8 cellular contexts compared by ENCODE assay signal in the genomic region with DNA sequence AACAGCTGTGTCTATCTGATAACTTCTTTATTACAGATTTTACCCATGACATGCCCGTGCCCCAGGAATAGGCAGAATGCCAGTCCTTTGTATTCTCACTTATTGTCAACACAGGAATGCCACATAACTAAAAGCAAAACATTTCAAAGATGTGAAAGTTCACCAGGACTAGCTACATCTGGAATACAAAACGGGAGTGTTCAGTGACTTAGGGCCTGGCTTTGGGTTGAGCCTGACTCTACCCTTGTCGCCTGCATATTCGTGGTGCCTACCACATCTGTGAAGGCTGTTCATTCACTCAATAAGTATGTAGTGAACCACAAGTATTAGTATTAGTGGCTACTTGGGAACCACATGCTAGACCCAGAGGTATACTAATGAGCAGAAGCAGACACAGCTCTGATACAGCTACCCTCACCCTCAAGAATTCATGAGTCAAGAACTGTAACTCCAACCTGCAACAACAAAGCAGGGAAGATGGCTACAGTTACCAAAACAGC. TPM values are rescaled to one million over a fixed set of nuclear protein-coding genes. Genes with fewer than 3 reads are reported as not detected.
DNase-seq lines count a peak whose midpoint lies in the region; ATAC-seq lines count a peak whose summit lies in the region.

No MANE protein-coding gene starts in this region.

- H2AK5ac ChIP-seq in mesenchymal stem cell (ENCODE audit: low read length, severe bottlenecking) = no peak overlapping the region

- peak; percentile 57 for ATAC-seq in HG02981 (IDR thresholded peaks at IDR 0.05; ENCODE audit: unreplicated experiment)
- ATAC-seq in activated CD8-positive, alpha-beta T cell treated with anti-CD3 and anti-CD28 coated beads, Interleukin-2, amount 10 ng/mL, durations not matched to agents 7 days and 5 days = peak; percentile 14

- no peak overlapping the region for H3K4me3 ChIP-seq in mesenchymal stem cell (ENCODE audit: insufficient read depth in 1 of 2, low read depth in 1 of 2, low read length in 2 of 2)

- H3K4me1 ChIP-seq in mesenchymal stem cell (ENCODE audit: control insufficient read depth, insufficient read depth, low read depth, low read length) = peaks cover 10% of the 10 kb centered on the region

- H3K79me1 ChIP-seq in mesenchymal stem cell (replicated peaks; ENCODE audit: low read length, poor library complexity, severe bottlenecking) = no peaks in the 10 kb centered on the region

- no peak overlapping the region for H4K91ac ChIP-seq in mesenchymal stem cell (ENCODE audit: low read length)

- H3K36me3 ChIP-seq in mesenchymal stem cell (ENCODE audit: control insufficient read depth in 1 of 2, insufficient read depth in 2 of 2, low read depth in 1 of 2, low read length in 2 of 2) = no peaks in the 10 kb centered on the region

- no peaks in the 10 kb centered on the region for H3K9me3 Mint-ChIP-seq in activated T-cell treated with anti-CD3 and anti-CD28 coated beads, Interleukin-2, amount 50 U/mL, for 24 hours
- no peaks in the 10 kb centered on the region for H3K9me3 Mint-ChIP-seq in activated CD8-positive, alpha-beta T cell treated with anti-CD3 and anti-CD28 coated beads, Interleukin-2, amount 10 ng/mL, durations not matched to agents 7 days and 5 days (ENCODE audit: insufficient read depth)

- no peak overlapping the region for H2BK15ac ChIP-seq in mesenchymal stem cell (ENCODE audit: low read depth, poor library complexity, severe bottlenecking)

- no peak overlapping the region for H2BK5ac ChIP-seq in mesenchymal stem cell (ENCODE audit: low read depth, low read length, poor library complexity, severe bottlenecking)

- H3K27me3 ChIP-seq in mesenchymal stem cell (ENCODE audit: control insufficient read depth in 1 of 2, insufficient read depth in 1 of 2, low read length in 2 of 2) = no peaks in the 10 kb centered on the region

- peaks cover 37% of the 10 kb centered on the region for H3K36me3 Mint-ChIP-seq in activated T-cell treated with anti-CD3 and anti-CD28 coated beads, Interleukin-2, amount 50 U/mL, for 24 hours (ENCODE audit: low read depth)
- H3K36me3 Mint-ChIP-seq in activated CD8-positive, alpha-beta T cell treated with anti-CD3 and anti-CD28 coated beads, Interleukin-2, amount 10 ng/mL, durations not matched to agents 7 days and 5 days (ENCODE audit: low read depth) = peaks cover 63% of the 10 kb centered on the region

- H3K4me3 Mint-ChIP-seq in activated T-cell treated with anti-CD3 and anti-CD28 coated beads, Interleukin-2, amount 50 U/mL, for 24 hours = peak overlapping the region; percentile 87
- peak overlapping the region; percentile 93 for H3K4me3 Mint-ChIP-seq in activated CD8-positive, alpha-beta T cell treated with anti-CD3 and anti-CD28 coated beads, Interleukin-2, amount 10 ng/mL, durations not matched to agents 7 days and 5 days

- no peak overlapping the region for H3K23ac ChIP-seq in mesenchymal stem cell (ENCODE audit: low read length in 2 of 2)

- peak overlapping the region in 1 of 2 experiments; percentile 62 for H3K18ac ChIP-seq in mesenchymal stem cell (ENCODE audit: low read depth in 1 of 2, low read length in 2 of 2)

- H3K4me1 Mint-ChIP-seq in activated T-cell treated with anti-CD3 and anti-CD28 coated beads, Interleukin-2, amount 50 U/mL, for 24 hours (ENCODE audit: low read depth) = peaks cover 89% of the 10 kb centered on the region
- H3K4me1 Mint-ChIP-seq in activated CD8-positive, alpha-beta T cell treated with anti-CD3 and anti-CD28 coated beads, Interleukin-2, amount 10 ng/mL, durations not matched to agents 7 days and 5 days (ENCODE audit: low read depth) = peaks cover 63% of the 10 kb centered on the region

- peak overlapping the region in 1 of 2 experiments; percentile 16 for H3K4ac ChIP-seq in mesenchymal stem cell (ENCODE audit: low read depth in 1 of 2, low read length in 2 of 2)

- WGBS in mesenchymal stem cell = 89% methylated on average over 4 of the region's 4 CpGs

- H4K8ac ChIP-seq in mesenchymal stem cell (ENCODE audit: low read length) = peak overlapping the region; percentile 75

- no peaks in the 10 kb centered on the region for H3K9me3 ChIP-seq in mesenchymal stem cell (ENCODE audit: control insufficient read depth, low read length)

- POLR2A ChIA-PET in activated CD8-positive, alpha-beta T cell treated with anti-CD3 and anti-CD28 coated beads, Interleukin-2, amount 10 ng/mL, durations not matched to agents 7 days and 5 days (lab: Charles Lee) = interaction anchor here (0.9 to 8.5 kb wide), 4 partner anchors 10 to 73 kb away, joined by 3 to 138 read pairs (median 14); no protein-coding TSS in a partner anchor

- peak overlapping the region; percentile 77 for H2AFZ ChIP-seq in mesenchymal stem cell (ENCODE audit: low read depth, low read length)

- H3K14ac ChIP-seq in mesenchymal stem cell (ENCODE audit: low read length in 2 of 2) = peak overlapping the region in 1 of 2 experiments; percentile 71

- no peak overlapping the region for H2BK120ac ChIP-seq in mesenchymal stem cell (ENCODE audit: low read depth, low read length)

- peak; percentile 42 for DNase-seq in activated T-cell treated with anti-CD3 and anti-CD28 coated beads, Interleukin-2, amount 50 U/mL, for 24 hours
- DNase-seq in activated T-cell treated with anti-CD3 and anti-CD28 coated beads, Interleukin-2, amount 50 U/mL, for 1 hour = no peak
- peak; percentile 36 for DNase-seq in activated CD8-positive, alpha-beta T cell treated with anti-CD3 and anti-CD28 coated beads, Interleukin-2, amount 10 ng/mL, durations not matched to agents 7 days and 5 days
- peak; percentile 79 for DNase-seq in mesenchymal stem cell
- DNase-seq in NCI-H2107 treated with DMSO at 0.1 percent for 48 hours (lab: John Stamatoyannopoulos, UW; ENCODE audit: unreplicated experiment) = no peak
- DNase-seq in cerebellar cortex (ENCODE audit: low spot score) = no peak
- DNase-seq in NCI-H2227 (lab: John Stamatoyannopoulos, UW; ENCODE audit: unreplicated experiment) = no peak

- H3K9ac ChIP-seq in mesenchymal stem cell (ENCODE audit: low read length) = no peak overlapping the region

- peak overlapping the region; percentile 93 for H3K27ac Mint-ChIP-seq in activated T-cell treated with anti-CD3 and anti-CD28 coated beads, Interleukin-2, amount 50 U/mL, for 24 hours
- peak overlapping the region; percentile 94 for H3K27ac Mint-ChIP-seq in activated CD8-positive, alpha-beta T cell treated with anti-CD3 and anti-CD28 coated beads, Interleukin-2, amount 10 ng/mL, durations not matched to agents 7 days and 5 days

- no peaks in the 10 kb centered on the region for H3K27me3 Mint-ChIP-seq in activated T-cell treated with anti-CD3 and anti-CD28 coated beads, Interleukin-2, amount 50 U/mL, for 24 hours
- H3K27me3 Mint-ChIP-seq in activated CD8-positive, alpha-beta T cell treated with anti-CD3 and anti-CD28 coated beads, Interleukin-2, amount 10 ng/mL, durations not matched to agents 7 days and 5 days (ENCODE audit: low read depth) = no peaks in the 10 kb centered on the region

- peak overlapping the region; percentile 38 for H3K27ac ChIP-seq in mesenchymal stem cell (ENCODE audit: low read length, poor library complexity, severe bottlenecking)

- peak overlapping the region in 1 of 2 experiments; percentile 39 for H2BK12ac ChIP-seq in mesenchymal stem cell (ENCODE audit: low read length in 2 of 2)

- CTCF ChIA-PET in activated CD8-positive, alpha-beta T cell treated with anti-CD3 and anti-CD28 coated beads, Interleukin-2, amount 10 ng/mL, durations not matched to agents 7 days and 5 days (lab: Charles Lee) = interaction anchor here (0.7 to 10.0 kb wide), 8 partner anchors 10 to 147 kb away, joined by 3 to 214 read pairs (median 4); no protein-coding TSS in a partner anchor

- H3K4me2 ChIP-seq in mesenchymal stem cell (ENCODE audit: low read length, poor library complexity, severe bottlenecking) = no peak overlapping the region

RNA-seq across cellular contexts. Expression of a gene that starts 2.8 kb away (rescaled TPM):
- total RNA-seq in activated CD8-positive, alpha-beta T cell treated with anti-CD3 and anti-CD28 coated beads, Interleukin-2, amount 10 ng/mL, durations not matched to agents 7 days and 5 days = 100 to 1,000 TPM; 106 to 108 TPM
- polyA plus RNA-seq in mesenchymal stem cell (2013, experiment 1 of 2) = 0.99 TPM
- polyA plus RNA-seq in mesenchymal stem cell (2013, experiment 2 of 2) = 0.93 TPM

Comparison
In these comparisons a context has a peak if more than half of its experiments do, and no peak if none do; other contexts are left out.
1. DNase-seq: peak in activated T-cell treated with anti-CD3 and anti-CD28 coated beads, Interleukin-2, amount 50 U/mL, for 24 hours (single experiment), activated CD8-positive, alpha-beta T cell treated with anti-CD3 and anti-CD28 coated beads, Interleukin-2, amount 10 ng/mL, durations not matched to agents 7 days and 5 days (single experiment) and mesenchymal stem cell (single experiment); none in activated T-cell treated with anti-CD3 and anti-CD28 coated beads, Interleukin-2, amount 50 U/mL, for 1 hour (single experiment), NCI-H2107 treated with DMSO at 0.1 percent for 48 hours (single experiment), cerebellar cortex (single experiment) and NCI-H2227 (single experiment).